15 cellular contexts compared by ENCODE assay signal in genomic region chr15:38508647-38509046, GRCh38. TPM values are rescaled to one million over a fixed set of nuclear protein-coding genes. Genes with fewer than 3 reads are reported as not detected.
A peak's percentile ranks its signal among the peaks of the same experiment; 100 is the strongest.
DNase-seq lines count a peak whose midpoint lies in the region; ATAC-seq, FAIRE-seq and TF ChIP-seq lines count a peak whose summit lies in the region.
"Had no signal": no experiment of that assay in that cellular context is flagged by ENCODE, and none has a peak within 500 bp of the region (broad histone marks: within the 10 kb centered on the region; RNA-seq: fewer than 3 reads in every experiment).

No MANE protein-coding gene starts in this region.

- H3K4me3 Mint-ChIP-seq in effector memory CD8-positive, alpha-beta T cell = no peak overlapping the region
- H3K4me3 Mint-ChIP-seq in endodermal cell = no peak overlapping the region

- H3K9ac ChIP-seq in endodermal cell (ENCODE audit: extremely low read depth, low read length, poor library complexity, severe bottlenecking) = no peak overlapping the region

- 83 to 87% methylated on average over 3 of the region's 3 CpGs for WGBS in upper lobe of left lung, 2 donors
- WGBS in endodermal cell (ENCODE audit: insufficient coverage in 1 of 2, insufficient read length in 1 of 2), 2 experiments = 93 to 100% methylated on average over 2 to 3 of the region's 3 CpGs

- no peaks in the 10 kb centered on the region for H3K4me1 ChIP-seq in upper lobe of left lung
- H3K4me1 ChIP-seq in endodermal cell (ENCODE audit: control insufficient read depth, insufficient read depth, low read length) = no peaks in the 10 kb centered on the region
- H3K4me1 ChIP-seq: pancreas, suprapubic skin had no signal

- TF ChIP-seq CTCF in GM13976 (IDR thresholded peaks at IDR 0.05; ENCODE audit: borderline replicate concordance, control extremely low read depth, extremely low read depth, insufficient read depth, missing control alignments) (no peak), upper lobe of left lung (IDR thresholded peaks at IDR 0.05) (no peak), endodermal cell (conservative IDR thresholded peaks at IDR 0.05) (no peak)

- TF ChIP-seq POLR2A in upper lobe of left lung (IDR thresholded peaks at IDR 0.05) = no peak

- peak overlapping the region; percentile 67 to 88 for H3K27ac Mint-ChIP-seq in effector memory CD8-positive, alpha-beta T cell
- H3K27ac Mint-ChIP-seq in endodermal cell = no peak overlapping the region

- H3K27me3 ChIP-seq in upper lobe of left lung (no peaks in the 10 kb centered on the region), endodermal cell (ENCODE audit: control insufficient read depth, insufficient read depth, low read length, poor library complexity, severe bottlenecking) (no peaks in the 10 kb centered on the region)
- H3K27me3 ChIP-seq: pancreas had no signal

- H3K4me1 Mint-ChIP-seq in effector memory CD8-positive, alpha-beta T cell (ENCODE audit: low read depth in 2 of 2) = peaks cover 2 to 13% of the 10 kb centered on the region in 2 donors
- H3K4me1 Mint-ChIP-seq in endodermal cell = no peaks in the 10 kb centered on the region

- H3K36me3 ChIP-seq in upper lobe of left lung (no peaks in the 10 kb centered on the region), endodermal cell (ENCODE audit: control insufficient read depth, insufficient read depth, low read length) (peaks cover 17% of the 10 kb centered on the region)
- H3K36me3 ChIP-seq: pancreas, suprapubic skin had no signal

- DNase-seq in GM13976 (ENCODE audit: low spot score) (peak; percentile 10), upper lobe of left lung (no peak), urothelium cell line (ENCODE audit: low spot score) (no peak), endodermal cell (no peak)
- no peak for DNase-seq in effector memory CD8-positive, alpha-beta T cell
- DNase-seq: foreskin melanocyte, NCI-H2171 treated with DMSO at 0.1 percent for 48 hours, pancreas, SHP77 had no signal

- FAIRE-seq in urothelium cell line (lab: Jason Lieb, UNC) = no peak
- FAIRE-seq: bronchial epithelial cell, pancreas had no signal

- H3K9me3 Mint-ChIP-seq in effector memory CD8-positive, alpha-beta T cell = no peaks in the 10 kb centered on the region
- no peaks in the 10 kb centered on the region for H3K9me3 Mint-ChIP-seq in endodermal cell

- peaks cover 88% of the 10 kb centered on the region for H3K36me3 Mint-ChIP-seq in effector memory CD8-positive, alpha-beta T cell (ENCODE audit: insufficient read depth)
- peaks cover 27% of the 10 kb centered on the region for H3K36me3 Mint-ChIP-seq in endodermal cell (ENCODE audit: low read depth)

- no peaks in the 10 kb centered on the region for H3K27me3 Mint-ChIP-seq in effector memory CD8-positive, alpha-beta T cell
- no peaks in the 10 kb centered on the region for H3K27me3 Mint-ChIP-seq in endodermal cell (ENCODE audit: insufficient read depth)

- no peaks in the 10 kb centered on the region for H3K9me3 ChIP-seq in upper lobe of left lung
- H3K9me3 ChIP-seq in endodermal cell (ENCODE audit: control insufficient read depth, low read length) = no peaks in the 10 kb centered on the region
- H3K9me3 ChIP-seq: pancreas, suprapubic skin had no signal

- in situ Hi-C loops in GM13976 (cut with MboI; ENCODE audit: low sequenced_read_pairs, unreplicated experiment) = no loop called here

- peak; percentile 43 for ATAC-seq in GM19397 (IDR thresholded peaks at IDR 0.05; ENCODE audit: unreplicated experiment)
- peak; percentile 49 for ATAC-seq in HG03442 (IDR thresholded peaks at IDR 0.05; ENCODE audit: unreplicated experiment)
- ATAC-seq in effector memory CD8-positive, alpha-beta T cell (replicated peaks) = no peak
- ATAC-seq in GM18873 (IDR thresholded peaks at IDR 0.05; ENCODE audit: low FRiP score, unreplicated experiment) = no peak
- ATAC-seq in upper lobe of left lung (ENCODE audit: low FRiP score in 2 of 2) = no peak
- ATAC-seq: pancreas had no signal

- TF ChIP-seq EP300 in upper lobe of left lung (IDR thresholded peaks at IDR 0.05) = no peak

- H3K4me3 ChIP-seq in upper lobe of left lung = no peak overlapping the region
- no peak overlapping the region for H3K4me3 ChIP-seq in endodermal cell (ENCODE audit: low read length)
- H3K4me3 ChIP-seq: pancreas, skin epidermis, suprapubic skin had no signal

- no peak overlapping the region for H3K27ac ChIP-seq in upper lobe of left lung
- H3K27ac ChIP-seq in endodermal cell (ENCODE audit: low read depth, low read length) = no peak overlapping the region
- H3K27ac ChIP-seq: pancreas, skin epidermis, suprapubic skin had no signal

RNA-seq across cellular contexts. Expression of gene FAM98B, which starts 54.7 kb away (rescaled TPM):
- total RNA-seq in upper lobe of left lung = 10 to 100 TPM in 4 of 6 donors, 1 to 10 TPM in 2; 2.2 to 30.4 (median 15.8) TPM
- 10 to 100 TPM; 54.3 to 55.9 TPM for total RNA-seq in endodermal cell
- polyA plus RNA-seq in endodermal cell (2013, experiment 1 of 2) = 58.9 TPM
- 68.2 TPM for polyA plus RNA-seq in endodermal cell (2013, experiment 2 of 2)

RNA-seq across cellular contexts. Expression of gene RASGRP1, which starts 56.0 kb away (rescaled TPM):
- total RNA-seq in upper lobe of left lung (1 to 10 TPM; 2.9 to 6.8 (median 4.6) TPM), endodermal cell (1 to 10 TPM; 7.0 to 8.8 TPM)
- 5.4 TPM for polyA plus RNA-seq in endodermal cell (2013, experiment 1 of 2)
- polyA plus RNA-seq in endodermal cell (2013, experiment 2 of 2) = 5.1 TPM

Comparison
In these comparisons a context has a peak if more than half of its experiments do, and no peak if none do; other contexts are left out.
1. ATAC-seq: peak in GM19397 (single experiment) and HG03442 (single experiment); none in effector memory CD8-positive, alpha-beta T cell (single experiment), GM18873 (single experiment) and upper lobe of left lung (0 of 2).